10 cellular contexts compared by ENCODE assay signal in genomic region chr1:164787834-164788231, GRCh38.
A peak's percentile ranks its signal among the peaks of the same experiment; 100 is the strongest.
DNase-seq lines count a peak whose midpoint lies in the region; TF ChIP-seq lines count a peak whose summit lies in the region.
"Had no signal": no experiment of that assay in that cellular context is flagged by ENCODE, and none has a peak within 500 bp of the region (broad histone marks: within the 10 kb centered on the region; RNA-seq: fewer than 3 reads in every experiment).

No MANE protein-coding gene starts in this region.

- H3K4me3 Mint-ChIP-seq in activated naive CD8-positive, alpha-beta T cell treated with anti-CD3 and anti-CD28 coated beads for 36 hours, result no peak overlapping the region

- peaks cover 8% of the 10 kb centered on the region for H3K79me1 ChIP-seq in mesendoderm (ENCODE audit: low read length)

- H3K27me3 ChIP-seq in WERI-Rb-1 (ENCODE audit: insufficient read depth, low read depth, severe bottlenecking), result no peaks in the 10 kb centered on the region
- no peaks in the 10 kb centered on the region for H3K27me3 ChIP-seq in mesendoderm (ENCODE audit: insufficient read depth, low read length, poor library complexity)

- no peak overlapping the region for H3K23ac ChIP-seq in mesendoderm (ENCODE audit: low read length)

- H4K5ac ChIP-seq in mesendoderm (ENCODE audit: low read length), result no peak overlapping the region

- no peaks in the 10 kb centered on the region for H3K36me3 Mint-ChIP-seq in activated naive CD8-positive, alpha-beta T cell treated with anti-CD3 and anti-CD28 coated beads for 36 hours

- no peaks in the 10 kb centered on the region for H3K9me3 Mint-ChIP-seq in activated naive CD8-positive, alpha-beta T cell treated with anti-CD3 and anti-CD28 coated beads for 36 hours

- WGBS in mesendoderm (ENCODE audit: extremely low coverage, insufficient coverage, low lambda C conversion rate), result no CpG with 5 or more reads among the region's 8 CpGs

- H2BK15ac ChIP-seq in mesendoderm (replicated peaks; ENCODE audit: low read depth), result no peak overlapping the region

- H3K36me3 ChIP-seq in WERI-Rb-1 (no peaks in the 10 kb centered on the region), mesendoderm (ENCODE audit: control insufficient read depth, insufficient read depth, low read length) (no peaks in the 10 kb centered on the region)

- H2BK5ac ChIP-seq in mesendoderm (ENCODE audit: low read length), result no peak overlapping the region

- H3K4me1 Mint-ChIP-seq in activated naive CD8-positive, alpha-beta T cell treated with anti-CD3 and anti-CD28 coated beads for 36 hours, result no peaks in the 10 kb centered on the region

- peaks cover 5% of the 10 kb centered on the region for H3K79me2 ChIP-seq in mesendoderm (ENCODE audit: control insufficient read depth, insufficient read depth, low read length)

- H3K4ac ChIP-seq in mesendoderm (ENCODE audit: low read depth, low read length), result no peak overlapping the region

- H3K27ac ChIP-seq in WERI-Rb-1, result peak overlapping the region; percentile 70
- H3K27ac ChIP-seq in mesendoderm (ENCODE audit: low read depth, low read length), result peak overlapping the region; percentile 31
- H3K27ac ChIP-seq: BLaER1, coronary artery had no signal

- peaks cover 10% of the 10 kb centered on the region for H3K27me3 Mint-ChIP-seq in activated naive CD8-positive, alpha-beta T cell treated with anti-CD3 and anti-CD28 coated beads for 36 hours

- H2BK120ac ChIP-seq in mesendoderm (ENCODE audit: low read depth, low read length), result peak overlapping the region; percentile 17

- no peaks in the 10 kb centered on the region for H3K9me3 ChIP-seq in WERI-Rb-1 (ENCODE audit: severe bottlenecking)
- H3K9me3 ChIP-seq: BLaER1 had no signal

- H2AK5ac ChIP-seq in mesendoderm (ENCODE audit: low read length), result no peak overlapping the region

- H3K4me3 ChIP-seq in WERI-Rb-1 (ENCODE audit: low read depth, low read length) (peak overlapping the region; percentile 34), mesendoderm (ENCODE audit: low read length) (no peak overlapping the region)
- H3K4me3 ChIP-seq: BLaER1, coronary artery had no signal

- H4K8ac ChIP-seq in mesendoderm (ENCODE audit: low read depth, low read length), result no peak overlapping the region

- H3K4me1 ChIP-seq in mesendoderm (ENCODE audit: control insufficient read depth, low read depth, low read length), result no peaks in the 10 kb centered on the region

- H3K18ac ChIP-seq in mesendoderm (ENCODE audit: low read length), result peak overlapping the region; percentile 71

- H3K4me2 ChIP-seq in mesendoderm (ENCODE audit: low read length), result no peak overlapping the region
- H3K4me2 ChIP-seq: BLaER1 had no signal

- no peak for TF ChIP-seq CTCF in WERI-Rb-1 (IDR thresholded peaks at IDR 0.05; ENCODE audit: low read depth, low read length)

- H3K27ac Mint-ChIP-seq in activated naive CD8-positive, alpha-beta T cell treated with anti-CD3 and anti-CD28 coated beads for 36 hours, result no peak overlapping the region

- no peak overlapping the region for H3K9ac ChIP-seq in mesendoderm (ENCODE audit: low read length)
- H3K9ac ChIP-seq: BLaER1 had no signal

- no peak overlapping the region for H3K56ac ChIP-seq in mesendoderm (ENCODE audit: low read length)

- DNase-seq in DMS79 treated with DMSO at 0.1 percent for 48 hours (lab: John Stamatoyannopoulos, UW) (peak; percentile 89), NCI-H2107 (lab: John Stamatoyannopoulos, UW) (peak; percentile 69), WERI-Rb-1 (peak; percentile 79), mesendoderm (peak; percentile 67), T1000 (lab: John Stamatoyannopoulos, UW) (no peak), superior temporal gyrus (ENCODE audit: extremely low spot score) (no peak)
- no peak for DNase-seq in activated naive CD8-positive, alpha-beta T cell treated with anti-CD3 and anti-CD28 coated beads for 36 hours
- DNase-seq in activated T-cell treated with anti-CD3 and anti-CD28 coated beads, Interleukin-2, amount 50 U/mL, for 1 hour, result no peak

Comparison
In these comparisons a context has a peak if more than half of its experiments do, and no peak if none do; other contexts are left out.
1. DNase-seq: peak in DMS79 treated with DMSO at 0.1 percent for 48 hours (single experiment), NCI-H2107 (single experiment), WERI-Rb-1 (single experiment) and mesendoderm (single experiment); none in activated naive CD8-positive, alpha-beta T cell treated with anti-CD3 and anti-CD28 coated beads for 36 hours (single experiment), activated T-cell treated with anti-CD3 and anti-CD28 coated beads, Interleukin-2, amount 50 U/mL, for 1 hour (single experiment), T1000 (single experiment) and superior temporal gyrus (single experiment).